Comparison of ENCODE assay signal across 8 cellular contexts in the genomic region with DNA sequence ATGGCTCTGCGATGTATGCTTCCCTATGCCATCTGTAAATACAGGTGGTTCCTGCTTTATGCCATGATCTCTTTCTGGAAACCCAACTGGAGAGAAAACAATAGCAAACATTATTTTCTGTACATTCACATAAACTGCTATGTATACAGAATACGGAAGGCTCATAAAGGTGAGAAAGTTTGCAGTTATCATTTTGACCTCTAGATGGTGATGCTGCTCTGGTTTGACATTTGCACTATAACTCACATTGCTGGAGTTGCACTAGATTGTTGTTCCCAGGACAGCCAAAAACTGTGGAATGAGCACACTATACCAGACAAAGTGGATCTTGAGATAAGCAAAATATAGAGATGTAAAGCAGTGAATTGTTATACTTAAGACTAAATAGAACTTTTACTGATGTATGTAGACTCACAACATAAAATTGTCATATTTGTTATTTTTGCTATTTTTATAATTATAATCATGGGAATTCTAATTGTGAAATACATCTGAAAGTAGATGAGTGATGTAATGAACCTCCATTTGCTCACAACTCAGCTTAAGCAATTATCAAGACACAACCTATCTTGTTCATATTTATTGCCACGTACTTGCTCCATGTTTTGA.
DNase-seq lines count a peak whose midpoint lies in the region; ATAC-seq and TF ChIP-seq lines count a peak whose summit lies in the region.

No MANE protein-coding gene starts in this region.

- TF ChIP-seq CTCF in astrocyte of the cerebellum (IDR thresholded peaks at IDR 0.05; ENCODE audit: low read depth, low read length, missing control alignments) = peak; percentile 73

- DNase-seq in A172 (ENCODE audit: low spot score) = peak; percentile 49
- peak; percentile 52 to 64 for DNase-seq in NCI-H2081 (lab: John Stamatoyannopoulos, UW)
- peak; percentile 31 for DNase-seq in astrocyte of the cerebellum (ENCODE audit: low read depth)
- DNase-seq in kidney tubule cell (ENCODE audit: low spot score) = peak; percentile 49
- DNase-seq in activated T-cell treated with anti-CD3 and anti-CD28 coated beads, Interleukin-2, amount 50 U/mL, for 48 hours = no peak
- no peak for DNase-seq in HuH-7.5 (ENCODE audit: low spot score)

- no peak for TF ChIP-seq POLR2A in GM18505 (IDR thresholded peaks at IDR 0.05; ENCODE audit: borderline replicate concordance, extremely low read depth, insufficient read depth, insufficient read length)

- no peak overlapping the region for H3K4me3 ChIP-seq in astrocyte of the cerebellum (ENCODE audit: low read depth, low read length)

- in situ Hi-C loops in astrocyte of the cerebellum (cut with HindIII; ENCODE audit: low sequenced_read_pairs) = no loop called here

- ATAC-seq in GM18505 (IDR thresholded peaks at IDR 0.05; ENCODE audit: unreplicated experiment) = peak; percentile 91
- peak; percentile 96 for ATAC-seq in HG02885 (IDR thresholded peaks at IDR 0.05; ENCODE audit: poor library complexity, unreplicated experiment)

Comparison
In these comparisons a context has a peak if more than half of its experiments do, and no peak if none do; other contexts are left out.
1. DNase-seq: peak in A172 (single experiment), NCI-H2081 (2 of 2), astrocyte of the cerebellum (single experiment) and kidney tubule cell (single experiment); none in activated T-cell treated with anti-CD3 and anti-CD28 coated beads, Interleukin-2, amount 50 U/mL, for 48 hours (0 of 2) and HuH-7.5 (single experiment).